In the genomic region with DNA sequence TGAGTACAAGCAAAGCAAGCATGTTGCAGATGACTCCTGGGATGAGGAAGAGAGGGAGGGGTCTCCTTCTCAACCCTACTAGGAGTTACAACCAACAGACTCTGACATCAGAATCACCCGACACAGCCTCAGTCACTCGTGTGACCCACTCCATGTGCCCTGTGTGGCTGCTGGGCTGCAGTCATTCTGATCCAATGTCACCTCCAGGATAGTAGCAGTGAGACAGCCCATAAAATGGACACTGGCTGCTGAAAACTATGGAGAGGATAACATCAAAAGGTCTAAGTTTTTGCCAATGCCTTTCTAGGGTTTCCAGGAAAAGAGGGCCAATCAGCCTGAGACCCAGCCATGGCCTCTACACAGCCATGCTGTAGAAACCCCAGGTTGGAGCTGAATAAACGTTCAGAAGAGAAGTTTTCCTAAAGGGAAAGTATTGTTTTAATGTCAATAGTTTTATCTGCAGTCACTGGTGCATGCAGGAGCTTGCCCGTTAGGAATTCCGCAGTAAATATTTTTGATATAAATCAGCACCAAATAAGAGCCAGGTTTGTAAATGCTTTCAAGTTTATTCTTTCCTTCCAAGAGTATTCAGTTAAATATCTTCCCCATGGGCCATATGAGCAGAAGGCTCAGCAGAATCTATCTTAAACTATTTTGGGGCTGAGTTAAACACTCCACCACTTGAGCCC, we compare ENCODE assay signal across 25 cellular contexts.
DNase-seq lines count a peak whose midpoint lies in the region; ATAC-seq, FAIRE-seq and TF ChIP-seq lines count a peak whose summit lies in the region.
"Had no signal": no experiment of that assay in that cellular context is flagged by ENCODE, and none has a peak within 500 bp of the region (broad histone marks: within the 10 kb centered on the region; RNA-seq: fewer than 3 reads in every experiment).

No MANE protein-coding gene starts in this region.

- WGBS in psoas muscle, 3 donors: 71 to 74% (median 74%) methylated on average over 5 of the region's 5 CpGs

- ATAC-seq in foreskin keratinocyte: peak; percentile 89
- no peak for ATAC-seq in psoas muscle
- ATAC-seq: heart right ventricle, left colon, T-cell had no signal

- no peaks in the 10 kb centered on the region for H3K9me3 ChIP-seq in psoas muscle
- H3K9me3 ChIP-seq: BE2C, neutrophil, SJSA1, transverse colon had no signal

- H2AFZ ChIP-seq in ACC112 (ENCODE audit: low read length, unreplicated experiment): peak overlapping the region; percentile 23

- H3K27me3 ChIP-seq in ACC112 (ENCODE audit: insufficient read depth, low read length): no peaks in the 10 kb centered on the region
- H3K27me3 ChIP-seq in foreskin keratinocyte: no peaks in the 10 kb centered on the region
- H3K27me3 ChIP-seq in psoas muscle (ENCODE audit: insufficient read depth in 3 of 3, low read length in 2 of 3): no peaks in the 10 kb centered on the region
- H3K27me3 ChIP-seq: BE2C, heart right ventricle, neutrophil, SJSA1, transverse colon had no signal

- H3K4me3 ChIP-seq in ACC112 (ENCODE audit: low read depth, low read length) (no peak overlapping the region), psoas muscle (no peak overlapping the region)
- H3K4me3 ChIP-seq: heart right ventricle, SJSA1, transverse colon had no signal

- peaks cover 5% of the 10 kb centered on the region; the same call in 1 of the 2 replicates for H3K36me3 ChIP-seq in ACC112 (ENCODE audit: insufficient read depth, low read length)
- no peaks in the 10 kb centered on the region for H3K36me3 ChIP-seq in psoas muscle (ENCODE audit: insufficient read depth in 1 of 2, low read depth in 1 of 2)
- H3K36me3 ChIP-seq: BE2C, heart right ventricle, neutrophil, SJSA1, transverse colon had no signal

- H3K27ac ChIP-seq in ACC112 (ENCODE audit: low read depth, low read length): no peak overlapping the region
- peak overlapping the region; percentile 90 for H3K27ac ChIP-seq in foreskin keratinocyte
- no peak overlapping the region for H3K27ac ChIP-seq in psoas muscle
- H3K27ac ChIP-seq: heart right ventricle, neutrophil, SJSA1, transverse colon had no signal

- FAIRE-seq in D721Med (lab: Jason Lieb, UNC): no peak
- FAIRE-seq: endometrium, RCC 7860 had no signal

- H3K79me2 ChIP-seq in ACC112 (ENCODE audit: control insufficient read depth, insufficient read depth, low read length, unreplicated experiment): no peaks in the 10 kb centered on the region

- H3K4me1 ChIP-seq in ACC112 (ENCODE audit: control insufficient read depth, insufficient read depth, low read length, unreplicated experiment): peaks cover 8% of the 10 kb centered on the region
- peaks cover 23% of the 10 kb centered on the region for H3K4me1 ChIP-seq in foreskin keratinocyte
- no peaks in the 10 kb centered on the region for H3K4me1 ChIP-seq in psoas muscle
- H3K4me1 ChIP-seq: BE2C, heart right ventricle, SJSA1, transverse colon had no signal

- intact Hi-C loops in psoas muscle (cut with DNase I): no loop called here

- DNase-seq in HPDE6-E6E7 (ENCODE audit: extremely low spot score) (peak; percentile 68), astrocyte of the hippocampus (ENCODE audit: low read depth, low spot score) (peak; percentile 62), foreskin keratinocyte (peak; percentile 74 to 86), D721Med (ENCODE audit: insufficient read length, low spot score) (no peak), NCI-H774 (lab: John Stamatoyannopoulos, UW) (no peak), UCSD-AML1 (lab: John Stamatoyannopoulos, UW; ENCODE audit: unreplicated experiment) (no peak), psoas muscle (no peak)
- DNase-seq: 8988T; activated CD4-positive, alpha-beta T cell treated with anti-CD3 and anti-CD28 coated beads for 1 hour; activated gamma-delta T cell; BE2C; heart right ventricle; KBM-7; left colon; mesendoderm; NCI-H146; NCI-H510A; stimulated activated CD8-positive, alpha-beta memory T cell treated with anti-CD3 and anti-CD28 coated beads, Interleukin-4, amount 100 ng/mL, for 48 hours; T-cell; transverse colon had no signal

- no peak for TF ChIP-seq CTCF in foreskin keratinocyte (conservative IDR thresholded peaks at IDR 0.05)
- TF ChIP-seq CTCF in D721Med (IDR thresholded peaks at IDR 0.05; ENCODE audit: insufficient read depth, missing control alignments): no peak
- no peak for TF ChIP-seq CTCF in psoas muscle (IDR thresholded peaks at IDR 0.05)

Comparison
In these comparisons a context has a peak if more than half of its experiments do, and no peak if none do; other contexts are left out.
1. DNase-seq: peak in HPDE6-E6E7 (single experiment), astrocyte of the hippocampus (single experiment) and foreskin keratinocyte (2 of 2); none in D721Med (single experiment), NCI-H774 (single experiment), UCSD-AML1 (single experiment) and psoas muscle (0 of 2).